ENCODE assay signal across 8 cellular contexts in genomic region chr7:55255501-55256445, GRCh38.
DNase-seq lines count a peak whose midpoint lies in the region; ATAC-seq and TF ChIP-seq lines count a peak whose summit lies in the region.

No MANE protein-coding gene starts in this region.

- H3F3A ChIP-seq in GM23248 (ENCODE audit: insufficient read depth), result no peaks in the 10 kb centered on the region

- H3K27me3 ChIP-seq in GM23248 (replicated peaks; ENCODE audit: insufficient read depth) (no peaks in the 10 kb centered on the region), heart right ventricle (peaks cover 6 to 55% (median 30%) of the 10 kb centered on the region in 7 donors)

- H3K4me1 ChIP-seq in GM23248 (ENCODE audit: insufficient read depth), result no peaks in the 10 kb centered on the region
- peaks cover 0 to 19% (median 11%) of the 10 kb centered on the region in 9 donors for H3K4me1 ChIP-seq in heart right ventricle

- H3K36me3 ChIP-seq in GM23248 (ENCODE audit: low read depth), result no peaks in the 10 kb centered on the region
- H3K36me3 ChIP-seq in heart right ventricle, result no peaks in the 10 kb centered on the region

- DNase-seq in ELR (ENCODE audit: low read depth) (peak; percentile 86), GM23248 (peak; percentile 94), Kasumi-1 (lab: John Stamatoyannopoulos, UW) (peak; percentile 50 to 64), SKM-1 treated with dmso at 0.1 percent for 144 hours (lab: John Stamatoyannopoulos, UW; ENCODE audit: unreplicated experiment) (peak; percentile 36), heart right ventricle (peak; percentile 71 to 85), progenitor cell of endocrine pancreas (ENCODE audit: low spot score, unreplicated experiment) (peak; percentile 75), ureter (ENCODE audit: low spot score) (peak; percentile 85)
- DNase-seq in activated naive CD8-positive, alpha-beta T cell treated with anti-CD3 and anti-CD28 coated beads, Interleukin-2, amount 10 ng/mL, durations not matched to agents 7 days and 5 days, result peak; percentile 80

- TF ChIP-seq CTCF in heart right ventricle (IDR thresholded peaks at IDR 0.05), result peak; percentile 81 to 97 (median 92)
- TF ChIP-seq CTCF in progenitor cell of endocrine pancreas (IDR thresholded peaks at IDR 0.05; ENCODE audit: unreplicated experiment), result peak; percentile 83

- H3K27ac ChIP-seq in GM23248 (no peak overlapping the region), heart right ventricle (peak overlapping the region in 5 of 10 donors; percentile 8 to 65 (median 34))

- H3K4me1 Mint-ChIP-seq in activated naive CD8-positive, alpha-beta T cell treated with anti-CD3 and anti-CD28 coated beads, Interleukin-2, amount 10 ng/mL, durations not matched to agents 7 days and 5 days, result peaks cover 6% of the 10 kb centered on the region
- peaks cover 4% of the 10 kb centered on the region for H3K4me1 Mint-ChIP-seq in progenitor cell of endocrine pancreas (ENCODE audit: low read depth)

- H3K9ac ChIP-seq in GM23248, result peak overlapping the region; percentile 56

- H3K27me3 Mint-ChIP-seq in activated naive CD8-positive, alpha-beta T cell treated with anti-CD3 and anti-CD28 coated beads, Interleukin-2, amount 10 ng/mL, durations not matched to agents 7 days and 5 days, result peaks cover 36% of the 10 kb centered on the region
- H3K27me3 Mint-ChIP-seq in progenitor cell of endocrine pancreas, result peaks cover 45% of the 10 kb centered on the region

- no peaks in the 10 kb centered on the region for H3K36me3 Mint-ChIP-seq in activated naive CD8-positive, alpha-beta T cell treated with anti-CD3 and anti-CD28 coated beads, Interleukin-2, amount 10 ng/mL, durations not matched to agents 7 days and 5 days
- no peaks in the 10 kb centered on the region for H3K36me3 Mint-ChIP-seq in progenitor cell of endocrine pancreas (ENCODE audit: insufficient read depth)

- no peaks in the 10 kb centered on the region for H3K79me2 ChIP-seq in GM23248 (ENCODE audit: insufficient read depth)

- intact Hi-C loops in heart right ventricle (cut with DNase I), result loop anchor here (1.0 to 10.0 kb wide), 16 partner anchors 121 to 483 kb away; partner anchors contain the start of gene EGFR (in 5 of the 10)

- ATAC-seq in activated naive CD8-positive, alpha-beta T cell treated with anti-CD3 and anti-CD28 coated beads, Interleukin-2, amount 10 ng/mL, durations not matched to agents 7 days and 5 days (ENCODE audit: low read depth), result peak; percentile 86
- ATAC-seq in heart right ventricle, result peak; percentile 92 to 96 (median 94)

- no peaks in the 10 kb centered on the region for H4K20me1 ChIP-seq in GM23248 (ENCODE audit: insufficient read depth)

- peak overlapping the region; percentile 75 for H3K4me3 ChIP-seq in GM23248
- H3K4me3 ChIP-seq in heart right ventricle, result peak overlapping the region; percentile 46 to 84 (median 60)

- peak overlapping the region; percentile 88 for H3K4me2 ChIP-seq in GM23248 (ENCODE audit: unreplicated experiment)

- H2AFZ ChIP-seq in GM23248, result peak overlapping the region; percentile 85

- H3K27ac Mint-ChIP-seq in activated naive CD8-positive, alpha-beta T cell treated with anti-CD3 and anti-CD28 coated beads, Interleukin-2, amount 10 ng/mL, durations not matched to agents 7 days and 5 days, result no peak overlapping the region
- peak overlapping the region; percentile 94 for H3K27ac Mint-ChIP-seq in progenitor cell of endocrine pancreas

- in situ Hi-C loops in GM23248 (cut with MboI), result no loop called here

- POLR2A ChIA-PET in activated naive CD8-positive, alpha-beta T cell treated with anti-CD3 and anti-CD28 coated beads, Interleukin-2, amount 10 ng/mL, durations not matched to agents 7 days and 5 days (lab: Charles Lee), result no interaction called here

- no peaks in the 10 kb centered on the region for H3K9me2 ChIP-seq in GM23248 (ENCODE audit: insufficient read depth)

- peak overlapping the region; percentile 79 for H3K4me3 Mint-ChIP-seq in activated naive CD8-positive, alpha-beta T cell treated with anti-CD3 and anti-CD28 coated beads, Interleukin-2, amount 10 ng/mL, durations not matched to agents 7 days and 5 days
- peak overlapping the region; percentile 79 for H3K4me3 Mint-ChIP-seq in progenitor cell of endocrine pancreas (ENCODE audit: low read depth)

- 18% methylated on average over 42 to 43 of the region's 43 CpGs for WGBS in GM23248 (ENCODE audit: low coverage in 1 of 2, low lambda C conversion rate in 2 of 2, missing lambda C conversion rate in 2 of 2), 2 experiments
- WGBS in heart right ventricle, 2 donors, result 20 to 21% methylated on average over 43 of the region's 43 CpGs

- no peaks in the 10 kb centered on the region for H3K9me3 Mint-ChIP-seq in activated naive CD8-positive, alpha-beta T cell treated with anti-CD3 and anti-CD28 coated beads, Interleukin-2, amount 10 ng/mL, durations not matched to agents 7 days and 5 days
- H3K9me3 Mint-ChIP-seq in progenitor cell of endocrine pancreas (ENCODE audit: low read depth), result no peaks in the 10 kb centered on the region

- no peaks in the 10 kb centered on the region for H3K9me3 ChIP-seq in GM23248 (ENCODE audit: low read depth)
- H3K9me3 ChIP-seq in heart right ventricle, result no peaks in the 10 kb centered on the region

Comparison
In these comparisons a context has a peak if more than half of its experiments do, and no peak if none do; other contexts are left out.
1. DNase-seq: peak in every context shown above with its lines; median percentile 94 in GM23248; 86 in ELR; 85 in ureter; 80 in activated naive CD8-positive, alpha-beta T cell treated with anti-CD3 and anti-CD28 coated beads, Interleukin-2, amount 10 ng/mL, durations not matched to agents 7 days and 5 days; 78 in heart right ventricle; 75 in progenitor cell of endocrine pancreas; 57 in Kasumi-1; 36 in SKM-1 treated with dmso at 0.1 percent for 144 hours.